1 cellular context compared by ENCODE assay signal in genomic region chr19:17554968-17555479, GRCh38.
TF ChIP-seq lines count a peak whose summit lies in the region.

No MANE protein-coding gene starts in this region.

TF ChIP-seq in GM12878, 131 proteins besides CTCF, POLR2A, EP300 and RAD21 (continued from another document):
- TF ChIP-seq SKIL (IDR thresholded peaks at IDR 0.05; ENCODE audit: low read depth, poor library complexity, severe bottlenecking) (peak; percentile 22), ZNF217 (IDR thresholded peaks at IDR 0.05) (peak; percentile 39; the same call in 1 of the 2 replicates), ZSCAN29 (IDR thresholded peaks at IDR 0.05) (no peak)
